Comparison of ENCODE assay signal across 11 cellular contexts in the genomic region with DNA sequence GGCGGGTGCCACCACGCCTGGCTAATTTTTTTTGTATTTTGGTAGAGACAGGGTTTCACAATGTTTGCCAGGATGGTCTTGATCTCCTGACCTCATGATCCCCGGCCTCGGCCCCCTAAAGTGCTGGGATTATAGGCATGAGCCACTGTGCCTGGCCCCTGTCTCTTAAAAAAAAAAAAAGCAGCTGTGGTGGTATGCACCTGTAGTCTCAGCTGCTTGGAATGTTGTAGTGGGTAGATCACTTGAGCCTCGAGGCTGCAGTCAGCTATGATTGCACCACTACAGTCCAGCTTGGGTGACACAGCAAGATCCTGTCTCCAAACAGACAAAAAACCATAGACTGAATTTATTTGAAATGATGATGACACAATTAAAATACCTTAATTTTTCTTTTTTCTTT. TPM values are rescaled to one million over a fixed set of nuclear protein-coding genes. Genes with fewer than 3 reads are reported as not detected.
DNase-seq lines count a peak whose midpoint lies in the region; ATAC-seq, FAIRE-seq and TF ChIP-seq lines count a peak whose summit lies in the region.
"Had no signal": no experiment of that assay in that cellular context is flagged by ENCODE, and none has a peak within 500 bp of the region (broad histone marks: within the 10 kb centered on the region; RNA-seq: fewer than 3 reads in every experiment).

No MANE protein-coding gene starts in this region.

- H3K4me3 ChIP-seq in AG04449 (ENCODE audit: low read depth, low read length) (no peak overlapping the region), astrocyte (ENCODE audit: insufficient read depth, low read depth, low read length) (no peak overlapping the region), left ventricle myocardium inferior (no peak overlapping the region)
- H3K4me3 ChIP-seq: coronary artery had no signal

- no peaks in the 10 kb centered on the region for H3K9me3 ChIP-seq in astrocyte (ENCODE audit: insufficient read depth, low read depth, low read length)
- no peaks in the 10 kb centered on the region for H3K9me3 ChIP-seq in left ventricle myocardium inferior (replicated peaks)

- peak overlapping the region; percentile 60 for H3K4me3 Mint-ChIP-seq in astrocyte (ENCODE audit: unreplicated experiment)

- peak overlapping the region; percentile 51 for H3K27ac ChIP-seq in astrocyte (ENCODE audit: low read depth, low read length)
- H3K27ac ChIP-seq in left ventricle myocardium inferior (replicated peaks) = no peak overlapping the region
- H3K27ac ChIP-seq: coronary artery had no signal

- H3K4me1 Mint-ChIP-seq in astrocyte (ENCODE audit: low read depth, unreplicated experiment) = peaks cover 18% of the 10 kb centered on the region

- H3K9ac ChIP-seq in astrocyte (ENCODE audit: low read length) = no peak overlapping the region

- intact Hi-C loops in left ventricle myocardium inferior (cut with micrococcal nuclease) = no loop called here

- no peak for FAIRE-seq in astrocyte (lab: Jason Lieb, UNC)

- CTCF ChIA-PET in AG04449 (lab: Yijun Ruan, JAX) = interaction anchor here (0.6 to 1.3 kb wide), 4 partner anchors 12 to 138 kb away, joined by 3 to 5 read pairs (median 4); a partner anchor contains a TSS

- H3K36me3 ChIP-seq in astrocyte (ENCODE audit: insufficient read depth, low read length) (peaks cover 3% of the 10 kb centered on the region), left ventricle myocardium inferior (peaks cover 24% of the 10 kb centered on the region)

- no peak overlapping the region for H2AFZ ChIP-seq in astrocyte (ENCODE audit: low read depth, low read length)

- POLR2A ChIA-PET in AG04449 (lab: Yijun Ruan, JAX) = interaction anchor here (0.6 to 1.5 kb wide), 6 partner anchors 8 to 286 kb away, joined by 3 to 11 read pairs (median 3); a partner anchor contains a TSS

- H3K9me3 Mint-ChIP-seq in astrocyte (ENCODE audit: unreplicated experiment) = no peaks in the 10 kb centered on the region

- TF ChIP-seq CTCF in AG04449 (IDR thresholded peaks at IDR 0.05; ENCODE audit: insufficient read depth, low read length, missing control alignments) (no peak), astrocyte (IDR thresholded peaks at IDR 0.05; ENCODE audit: insufficient read depth, low read depth, low read length) (no peak), left ventricle myocardium inferior (IDR thresholded peaks at IDR 0.05; ENCODE audit: borderline replicate concordance) (no peak)

- no peaks in the 10 kb centered on the region for H3K36me3 Mint-ChIP-seq in astrocyte (ENCODE audit: low read depth, unreplicated experiment)

- H3K4me2 ChIP-seq in astrocyte (ENCODE audit: low read length) = no peak overlapping the region

- H3K27me3 ChIP-seq in astrocyte (ENCODE audit: insufficient read depth, low read length) (no peaks in the 10 kb centered on the region), left ventricle myocardium inferior (ENCODE audit: low read depth) (no peaks in the 10 kb centered on the region)

- peaks cover 20% of the 10 kb centered on the region for H4K20me1 ChIP-seq in astrocyte (ENCODE audit: insufficient read depth, low read length)

- no peak for ATAC-seq in GM18511 (IDR thresholded peaks at IDR 0.05; ENCODE audit: unreplicated experiment)
- ATAC-seq in GM21529 (IDR thresholded peaks at IDR 0.05; ENCODE audit: unreplicated experiment) = no peak
- no peak for ATAC-seq in HG03354 (IDR thresholded peaks at IDR 0.05; ENCODE audit: poor library complexity, severe bottlenecking, unreplicated experiment)

- H3K4me1 ChIP-seq in astrocyte (ENCODE audit: insufficient read depth, low read length) (peaks cover 15% of the 10 kb centered on the region), left ventricle myocardium inferior (no peaks in the 10 kb centered on the region)

- peak overlapping the region; percentile 89 for H3K27ac Mint-ChIP-seq in astrocyte (ENCODE audit: unreplicated experiment)

- peak; percentile 89 for DNase-seq in AG04449 (ENCODE audit: low read depth, low spot score)
- peak; percentile 81 for DNase-seq in HS-5 (ENCODE audit: low read depth)
- peak; percentile 96 for DNase-seq in astrocyte (ENCODE audit: low read depth)
- DNase-seq in islet precursor cell = peak; percentile 96
- no peak for DNase-seq in left ventricle myocardium inferior
- DNase-seq: C1 segment of cervical spinal cord, nucleus accumbens had no signal

- peaks cover 44% of the 10 kb centered on the region for H3K79me2 ChIP-seq in astrocyte (ENCODE audit: insufficient read depth, low read length)

- no peaks in the 10 kb centered on the region for H3K27me3 Mint-ChIP-seq in astrocyte (ENCODE audit: low read depth, unreplicated experiment)

RNA-seq across cellular contexts. Expression of a gene that starts 24.3 kb away (rescaled TPM):
- total RNA-seq in astrocyte (55.7 and 56.6 TPM in 2 replicates), left ventricle myocardium inferior (19.7 TPM)

RNA-seq across cellular contexts. Expression of a gene that starts 34.5 kb away (rescaled TPM):
- total RNA-seq in astrocyte (43.8 and 46.6 TPM in 2 replicates), left ventricle myocardium inferior (21.8 TPM)
